13 cellular contexts compared by ENCODE assay signal in genomic region chr22:50222508-50222907, GRCh38. TPM values are rescaled to one million over a fixed set of nuclear protein-coding genes. Genes with fewer than 3 reads are reported as not detected.
DNase-seq lines count a peak whose midpoint lies in the region; ATAC-seq and TF ChIP-seq lines count a peak whose summit lies in the region.
"Had no signal": no experiment of that assay in that cellular context is flagged by ENCODE, and none has a peak within 500 bp of the region (broad histone marks: within the 10 kb centered on the region; RNA-seq: fewer than 3 reads in every experiment).

No MANE protein-coding gene starts in this region.

- no peak overlapping the region for H3K4me3 ChIP-seq in BLaER1
- H3K4me3 ChIP-seq in upper lobe of left lung, result no peak overlapping the region
- H3K4me3 ChIP-seq in foreskin fibroblast (ENCODE audit: low read depth in 1 of 2, low read length in 2 of 2), result no peak overlapping the region
- H3K4me3 ChIP-seq: GM23338 had no signal

- peaks cover 90% of the 10 kb centered on the region for H4K20me1 ChIP-seq in BLaER1

- H3K9me3 ChIP-seq in BLaER1 (no peaks in the 10 kb centered on the region), upper lobe of left lung (no peaks in the 10 kb centered on the region)
- H3K9me3 ChIP-seq: Caco-2 had no signal

- WGBS in upper lobe of left lung, 2 donors, result 93% methylated on average over 4 to 8 of the region's 8 CpGs

- H3K36me3 ChIP-seq in BLaER1 (peaks cover 79% of the 10 kb centered on the region), upper lobe of left lung (peaks cover 32 to 100% (median 83%) of the 10 kb centered on the region in 4 donors)

- peak overlapping the region; percentile 22; the same call in 1 of the 2 replicates for H3K9ac ChIP-seq in BLaER1

- no peak for ATAC-seq in upper lobe of left lung (ENCODE audit: low FRiP score in 2 of 2)
- ATAC-seq: GM23338 had no signal

- DNase-seq in Daoy (ENCODE audit: low read depth), result peak; percentile 0
- DNase-seq in islet precursor cell, result peak; percentile 54
- peak; percentile 14 to 69 for DNase-seq in upper lobe of left lung
- DNase-seq in foreskin fibroblast, result no peak
- no peak for DNase-seq in NCI-H2227 treated with DMSO at 0.1 percent for 48 hours (lab: John Stamatoyannopoulos, UW)
- DNase-seq: CD4-positive, alpha-beta T cell; GDM1; HCEC 1CT; IMR-90 had no signal

- no peak overlapping the region for H3K27ac ChIP-seq in BLaER1
- H3K27ac ChIP-seq in upper lobe of left lung, result no peak overlapping the region
- H3K27ac ChIP-seq: C4-2B had no signal

- TF ChIP-seq POLR2A in upper lobe of left lung (IDR thresholded peaks at IDR 0.05), result no peak

- no peaks in the 10 kb centered on the region for H3K27me3 ChIP-seq in BLaER1
- H3K27me3 ChIP-seq in upper lobe of left lung, result no peaks in the 10 kb centered on the region

- TF ChIP-seq EP300 in upper lobe of left lung (IDR thresholded peaks at IDR 0.05), result no peak

- peak overlapping the region; percentile 77 for H3K4me2 ChIP-seq in BLaER1
- H3K4me2 ChIP-seq: GM23338 had no signal

- peaks cover 88% of the 10 kb centered on the region for H3K4me1 ChIP-seq in BLaER1
- H3K4me1 ChIP-seq in upper lobe of left lung, result peaks cover 0 to 4% (median 2%) of the 10 kb centered on the region in 4 donors
- H3K4me1 ChIP-seq: Caco-2 had no signal

- TF ChIP-seq CTCF in upper lobe of left lung (IDR thresholded peaks at IDR 0.05), result no peak
- no peak for TF ChIP-seq CTCF in foreskin fibroblast (IDR thresholded peaks at IDR 0.05; ENCODE audit: low read depth, low read length)

RNA-seq across cellular contexts. Expression of gene SELENOO, which starts 21.7 kb away (rescaled TPM):
- 19.1 and 20.5 TPM in 2 replicates for total RNA-seq in Daoy (2014; rRNA removed; shearing (Covaris generic))
- 100 to 1,000 TPM in 1 of 6 donors, 10 to 100 TPM in 5; 23.1 to 102 (median 28.9) TPM for total RNA-seq in upper lobe of left lung

RNA-seq across cellular contexts. Expression of gene TUBGCP6, which starts 22.3 kb away (rescaled TPM):
- 9.0 and 17.3 TPM in 2 replicates for total RNA-seq in Daoy (2014; rRNA removed; shearing (Covaris generic))
- total RNA-seq in upper lobe of left lung, result 100 to 1,000 TPM in 2 of 6 donors, 10 to 100 TPM in 4; 43.2 to 216 (median 52.4) TPM

RNA-seq across cellular contexts. Expression of gene HDAC10, which starts 28.6 kb away (rescaled TPM):
- 5.1 and 18.1 TPM in 2 replicates for total RNA-seq in Daoy (2014; rRNA removed; shearing (Covaris generic))
- 100 to 1,000 TPM in 1 of 6 donors, 10 to 100 TPM in 5; 33.0 to 202 (median 53.1) TPM for total RNA-seq in upper lobe of left lung

RNA-seq across cellular contexts. Expression of gene TRABD, which starts 36.8 kb away (rescaled TPM):
- total RNA-seq in Daoy (2014; rRNA removed; shearing (Covaris generic)), result 21.8 and 26.3 TPM in 2 replicates
- 10 to 100 TPM; 32.9 to 88.0 (median 56.3) TPM for total RNA-seq in upper lobe of left lung

RNA-seq across cellular contexts. Expression of gene MAPK12, which starts 39.0 kb away (rescaled TPM):
- total RNA-seq in Daoy (2014; rRNA removed; shearing (Covaris generic)), result 14.6 and 16.9 TPM in 2 replicates
- total RNA-seq in upper lobe of left lung, result 10 to 100 TPM in 3 of 6 donors, 1 to 10 TPM in 3; 3.1 to 19.2 (median 10.1) TPM

Comparison
In these comparisons a context has a peak if more than half of its experiments do, and no peak if none do; other contexts are left out.
1. DNase-seq: peak in Daoy (single experiment), islet precursor cell (single experiment) and upper lobe of left lung (2 of 2); none in foreskin fibroblast (0 of 2) and NCI-H2227 treated with DMSO at 0.1 percent for 48 hours (single experiment).